In genomic region chr6:36273802-36274201, GRCh38 we compare ENCODE assay signal across 11 cellular contexts. TPM values are rescaled to one million over a fixed set of nuclear protein-coding genes. Genes with fewer than 3 reads are reported as not detected.
"Had no signal": no experiment of that assay in that cellular context is flagged by ENCODE, and none has a peak within 500 bp of the region (broad histone marks: within the 10 kb centered on the region; RNA-seq: fewer than 3 reads in every experiment).

No MANE protein-coding gene starts in this region.

- H3K9me3 Mint-ChIP-seq: HFFc6 had no signal

- H3K4me3 ChIP-seq: GM23248, HAP-1 had no signal

- H2AFZ ChIP-seq: GM23248 had no signal

- H3K4me2 ChIP-seq: KMS-11 had no signal

- H3K27ac Mint-ChIP-seq: HFFc6 had no signal

- DNase-seq: GM23248, H7, HFFc6, Karpas-422, KBM-7 had no signal

- H3K36me3 ChIP-seq: HAP-1 had no signal

- H3K4me3 Mint-ChIP-seq: HFFc6 had no signal

- ATAC-seq: HCT116, HepG2 had no signal

- H3K27ac ChIP-seq: GM23248, HL-60, KMS-11 had no signal

- H3K4me1 ChIP-seq: HAP-1 had no signal

- H3K9me3 ChIP-seq: HAP-1 had no signal

- FAIRE-seq: H1, HepG2 had no signal

- H3K9ac ChIP-seq: GM23248, KMS-11 had no signal

RNA-seq across cellular contexts. Expression of gene PNPLA1, which starts 3.9 kb away (rescaled TPM):
- total RNA-seq: GM23248, H1, H7, HepG2, HFFc6 had no signal
- polyA plus RNA-seq: GM23248, H1, HepG2 had no signal
